Comparison of ENCODE assay signal across 1 cellular context in genomic region chr19:46601318-46602224, GRCh38.
TF ChIP-seq lines count a peak whose summit lies in the region.

Gene CALM3, plus strand, starts transcription at chr19:46601330. Its CDS starts 105 bp downstream, at chr19:46601435.

TF ChIP-seq in GM12878, 131 proteins besides CTCF, POLR2A, EP300 and RAD21 (continued from another document):
- no peak for TF ChIP-seq ZBTB33 (IDR thresholded peaks at IDR 0.05)
- TF ChIP-seq IRF3 (IDR thresholded peaks at IDR 0.05), result no peak
- TF ChIP-seq POU2F2 (IDR thresholded peaks at IDR 0.05; ENCODE audit: borderline replicate concordance, low read depth, low read length), result peak; percentile 45; the same call in 1 of the 3 replicates
- no peak for TF ChIP-seq ATF7 (IDR thresholded peaks at IDR 0.05; ENCODE audit: low read depth)
- TF ChIP-seq SIX5 (IDR thresholded peaks at IDR 0.05; ENCODE audit: low read depth, low read length, severe bottlenecking), result no peak
